2 cellular contexts compared by ENCODE assay signal in the genomic region with DNA sequence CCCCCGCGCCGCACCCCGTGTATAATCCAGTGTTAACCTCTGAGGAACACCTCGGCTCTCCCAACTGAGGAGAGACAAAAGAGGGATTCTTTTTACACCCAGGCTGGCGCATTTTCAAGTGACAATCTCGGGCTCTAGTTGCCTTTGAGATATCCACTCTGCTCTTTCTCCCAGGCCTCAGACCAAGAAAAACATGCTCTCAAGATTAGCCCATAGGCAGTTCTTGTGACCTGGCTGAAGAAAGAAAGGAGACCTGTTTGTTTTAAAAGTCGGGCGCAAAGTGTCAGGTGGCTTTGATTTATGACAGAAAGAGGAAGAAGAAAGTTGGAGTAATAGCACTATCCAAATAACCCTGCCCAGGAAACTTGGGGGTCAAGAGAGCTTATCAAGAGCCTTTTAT.
TF ChIP-seq lines count a peak whose summit lies in the region.

No MANE protein-coding gene starts in this region.

TF ChIP-seq in HEK293, 187 proteins besides CTCF, POLR2A, EP300 and RAD21:
- TF ChIP-seq YY2 (tag by site-specific recombination; IDR thresholded peaks at IDR 0.05) (no peak), FEZF1 (tag by site-specific recombination; IDR thresholded peaks at IDR 0.05) (0 out of 2 replicates have a peak, but pooled peaks have one; percentile 9), TCF7L2 (IDR thresholded peaks at IDR 0.05; ENCODE audit: borderline replicate concordance, low read depth, low read length) (peak; percentile 48; the same call in 1 of the 2 replicates)

TF ChIP-seq in endothelial cell of umbilical vein, 7 proteins besides CTCF, POLR2A, EP300 and RAD21:
- TF ChIP-seq FOS (IDR thresholded peaks at IDR 0.05; ENCODE audit: borderline replicate concordance, insufficient read depth, low read length) = no peak
- TF ChIP-seq EZH2 (IDR thresholded peaks at IDR 0.05; ENCODE audit: borderline replicate concordance, low read depth, low read length, severe bottlenecking) = no peak
- TF ChIP-seq, protein P1, sequence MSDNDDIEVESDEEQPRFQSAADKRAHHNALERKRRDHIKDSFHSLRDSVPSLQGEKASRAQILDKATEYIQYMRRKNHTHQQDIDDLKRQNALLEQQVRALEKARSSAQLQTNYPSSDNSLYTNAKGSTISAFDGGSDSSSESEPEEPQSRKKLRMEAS (IDR thresholded peaks at IDR 0.05; ENCODE audit: insufficient read depth, insufficient read length) = no peak
- TF ChIP-seq MYC (IDR thresholded peaks at IDR 0.05; ENCODE audit: low read depth, low read length) = no peak
- TF ChIP-seq JUN (IDR thresholded peaks at IDR 0.05; ENCODE audit: borderline replicate concordance, insufficient read depth, insufficient read length, low read depth) = no peak
- no peak for TF ChIP-seq POLR2AphosphoS5 (IDR thresholded peaks at IDR 0.05; ENCODE audit: insufficient read depth, low read depth, low read length)
- no peak for TF ChIP-seq GATA2 (IDR thresholded peaks at IDR 0.05; ENCODE audit: insufficient read depth, insufficient read length, low read depth, low read length)
TF ChIP-seq in endothelial cell of umbilical vein: peak in this region for 0.
